ENCODE assay signal across 15 cellular contexts in the genomic region with DNA sequence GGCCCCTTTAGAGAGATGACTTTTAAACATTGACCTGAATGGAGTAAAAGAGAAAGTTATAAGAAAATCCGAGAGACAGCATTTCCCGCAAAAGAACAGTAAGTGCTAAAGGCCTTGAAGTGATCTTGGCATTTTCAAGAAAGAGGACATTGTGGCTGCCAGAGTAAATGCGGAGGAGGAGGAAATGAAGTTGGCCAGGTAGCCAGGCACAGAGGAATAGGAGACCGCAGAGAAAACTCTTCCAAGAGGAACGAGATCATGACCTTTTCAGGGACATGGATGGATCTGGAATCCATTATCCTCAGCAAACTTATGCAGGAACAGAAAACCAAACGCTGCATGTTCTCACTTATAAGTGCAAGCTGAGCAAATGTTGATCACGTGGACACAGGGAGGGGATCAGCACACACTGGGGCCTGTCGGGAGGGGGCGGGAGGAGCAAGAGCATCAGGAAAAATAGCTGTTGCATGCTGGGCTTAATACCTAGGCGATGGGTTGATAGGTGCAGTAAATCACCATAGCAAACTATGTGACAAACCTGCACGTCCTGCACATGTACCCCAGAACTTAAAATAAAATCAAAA. TPM values are rescaled to one million over a fixed set of nuclear protein-coding genes. Genes with fewer than 3 reads are reported as not detected.
DNase-seq lines count a peak whose midpoint lies in the region; ATAC-seq lines count a peak whose summit lies in the region.
"Had no signal": no experiment of that assay in that cellular context is flagged by ENCODE, and none has a peak within 500 bp of the region (broad histone marks: within the 10 kb centered on the region; RNA-seq: fewer than 3 reads in every experiment).

No MANE protein-coding gene starts in this region.

- no peak overlapping the region for H3K27ac Mint-ChIP-seq in activated naive CD8-positive, alpha-beta T cell treated with anti-CD3 and anti-CD28 coated beads, Interleukin-2, amount 50 U/mL, for 24 hours
- H3K27ac Mint-ChIP-seq: dendritic cell treated with granulocyte-macrophage colony-stimulating factor and Interleukin-4, amounts not matched to agents 40 ng/mL and 50 ng/mL, for 4 days; HFFc6 had no signal

- no peak overlapping the region for H3K4me3 Mint-ChIP-seq in activated naive CD8-positive, alpha-beta T cell treated with anti-CD3 and anti-CD28 coated beads, Interleukin-2, amount 50 U/mL, for 24 hours
- H3K4me3 Mint-ChIP-seq: CD4-positive, alpha-beta memory T cell; dendritic cell treated with granulocyte-macrophage colony-stimulating factor and Interleukin-4, amounts not matched to agents 40 ng/mL and 50 ng/mL, for 4 days; HFFc6 had no signal

- H3K4me1 Mint-ChIP-seq in activated naive CD8-positive, alpha-beta T cell treated with anti-CD3 and anti-CD28 coated beads, Interleukin-2, amount 50 U/mL, for 24 hours: peaks cover 4% of the 10 kb centered on the region

- H3K27me3 Mint-ChIP-seq in activated naive CD8-positive, alpha-beta T cell treated with anti-CD3 and anti-CD28 coated beads, Interleukin-2, amount 50 U/mL, for 24 hours: no peaks in the 10 kb centered on the region
- H3K27me3 Mint-ChIP-seq: CD4-positive, alpha-beta memory T cell; dendritic cell treated with granulocyte-macrophage colony-stimulating factor and Interleukin-4, amounts not matched to agents 40 ng/mL and 50 ng/mL, for 4 days had no signal

- ATAC-seq in sciatic nerve: peak; percentile 93
- ATAC-seq in activated naive CD8-positive, alpha-beta T cell treated with anti-CD3 and anti-CD28 coated beads, Interleukin-2, amount 50 U/mL, for 24 hours: no peak
- ATAC-seq: activated CD4-positive, CD25-positive, alpha-beta regulatory T cell treated with anti-CD3 and anti-CD28 coated beads, Interleukin-2, amount 50 U/mL, for 24 hours had no signal

- in situ Hi-C loops in G401 (cut with HindIII; ENCODE audit: low sequenced_read_pairs): no loop called here

- peaks cover 1% of the 10 kb centered on the region for H3K36me3 Mint-ChIP-seq in activated naive CD8-positive, alpha-beta T cell treated with anti-CD3 and anti-CD28 coated beads, Interleukin-2, amount 50 U/mL, for 24 hours (ENCODE audit: low read depth)

- DNase-seq in G401 (ENCODE audit: low spot score): peak; percentile 36
- peak; percentile 10 for DNase-seq in NCI-H146 treated with DMSO at 0.1 percent for 48 hours (lab: John Stamatoyannopoulos, UW; ENCODE audit: unreplicated experiment)
- peak; percentile 36 for DNase-seq in fibroblast of gingiva (ENCODE audit: low read depth)
- no peak for DNase-seq in sciatic nerve (ENCODE audit: low spot score)
- DNase-seq in AG08396 (ENCODE audit: low spot score): no peak
- DNase-seq in stimulated activated CD8-positive, alpha-beta memory T cell treated with anti-CD3 and anti-CD28 coated beads, Interleukin-4, amount 100 ng/mL, for 48 hours: no peak
- DNase-seq in activated naive CD8-positive, alpha-beta T cell treated with anti-CD3 and anti-CD28 coated beads, Interleukin-2, amount 50 U/mL, for 24 hours: no peak
- DNase-seq: activated T-cell treated with anti-CD3 and anti-CD28 coated beads, Interleukin-2, amount 50 U/mL, for 1 hour; amniotic stem cell; CD4-positive, alpha-beta memory T cell; HFFc6; stimulated activated CD4-positive, alpha-beta T cell treated with anti-CD3 and anti-CD28 coated beads, Interleukin-4, amount 100 ng/mL, for 1 hour; stimulated activated naive CD4-positive, alpha-beta T cell treated with Interleukin-2 at 50 U/mL for 16 hours had no signal

- intact Hi-C loops in sciatic nerve (cut with DNase I): no loop called here

- no peaks in the 10 kb centered on the region for H3K9me3 Mint-ChIP-seq in activated naive CD8-positive, alpha-beta T cell treated with anti-CD3 and anti-CD28 coated beads, Interleukin-2, amount 50 U/mL, for 24 hours
- H3K9me3 Mint-ChIP-seq: CD4-positive, alpha-beta memory T cell; dendritic cell treated with granulocyte-macrophage colony-stimulating factor and Interleukin-4, amounts not matched to agents 40 ng/mL and 50 ng/mL, for 4 days; HFFc6 had no signal

RNA-seq across cellular contexts. Expression of gene EEIG2, which starts 49.7 kb away (rescaled TPM):
- total RNA-seq in G401 (2014; rRNA removed; shearing (Covaris generic)): 14.7 and 16.5 TPM in 2 replicates
- total RNA-seq in sciatic nerve: 32.3 TPM

RNA-seq across cellular contexts. Expression of gene HENMT1, which starts 51.3 kb away (rescaled TPM):
- not detected in 2 replicates for total RNA-seq in G401 (2014; rRNA removed; shearing (Covaris generic))
- 3.9 TPM for total RNA-seq in sciatic nerve

Comparison
In these comparisons a context has a peak if more than half of its experiments do, and no peak if none do; other contexts are left out.
1. DNase-seq: peak in G401 (single experiment), NCI-H146 treated with DMSO at 0.1 percent for 48 hours (single experiment) and fibroblast of gingiva (single experiment); none in sciatic nerve (single experiment), AG08396 (single experiment), stimulated activated CD8-positive, alpha-beta memory T cell treated with anti-CD3 and anti-CD28 coated beads, Interleukin-4, amount 100 ng/mL, for 48 hours (single experiment) and activated naive CD8-positive, alpha-beta T cell treated with anti-CD3 and anti-CD28 coated beads, Interleukin-2, amount 50 U/mL, for 24 hours (single experiment).